In genomic region chr6:169296170-169296569, GRCh38 we compare ENCODE assay signal across 23 cellular contexts. TPM values are rescaled to one million over a fixed set of nuclear protein-coding genes. Genes with fewer than 3 reads are reported as not detected.
"Had no signal": no experiment of that assay in that cellular context is flagged by ENCODE, and none has a peak within 500 bp of the region (broad histone marks: within the 10 kb centered on the region; RNA-seq: fewer than 3 reads in every experiment).

No MANE protein-coding gene starts in this region.

- H3K9me3 ChIP-seq: adrenal gland, ascending aorta, left ventricle myocardium inferior, right atrium auricular region, thoracic aorta had no signal

- H3K27ac Mint-ChIP-seq: activated CD4-positive, alpha-beta T cell treated with anti-CD3 and anti-CD28 coated beads, Interleukin-2, amount 10 ng/mL, durations not matched to agents 24 days and 14 days; activated naive CD4-positive, alpha-beta T cell treated with anti-CD3 and anti-CD28 coated beads, Interleukin-2, amount 50 U/mL, for 72 hours; immature natural killer cell; natural killer cell treated with Interleukin-12 subunit alpha and Interleukin-12 subunit beta and Interleukin-15 and Interleukin-18, amount 100 ng/mL, for 72 hours; progenitor cell of endocrine pancreas; type B pancreatic cell had no signal

- H2AFZ ChIP-seq: hepatocyte had no signal

- H3K36me3 Mint-ChIP-seq: activated naive CD4-positive, alpha-beta T cell treated with anti-CD3 and anti-CD28 coated beads, Interleukin-2, amount 50 U/mL, for 72 hours; immature natural killer cell; natural killer cell treated with Interleukin-12 subunit alpha and Interleukin-12 subunit beta and Interleukin-15 and Interleukin-18, amount 100 ng/mL, for 72 hours; type B pancreatic cell had no signal

- H3K27me3 ChIP-seq: adrenal gland, ascending aorta, brain microvascular endothelial cell, hepatocyte, right atrium auricular region had no signal

- H3K9me3 Mint-ChIP-seq: activated naive CD4-positive, alpha-beta T cell treated with anti-CD3 and anti-CD28 coated beads, Interleukin-2, amount 50 U/mL, for 72 hours; central memory CD8-positive, alpha-beta T cell; immature natural killer cell; natural killer cell treated with Interleukin-12 subunit alpha and Interleukin-12 subunit beta and Interleukin-15 and Interleukin-18, amount 100 ng/mL, for 72 hours had no signal

- ATAC-seq: activated CD4-positive, CD25-positive, alpha-beta regulatory T cell treated with anti-CD3 and anti-CD28 coated beads, Interleukin-2, amount 50 U/mL, for 24 hours; activated naive CD4-positive, alpha-beta T cell treated with anti-CD3 and anti-CD28 coated beads, Interleukin-2, amount 50 U/mL, for 72 hours; natural killer cell treated with Interleukin-12 subunit alpha and Interleukin-12 subunit beta and Interleukin-15 and Interleukin-18, amount 100 ng/mL, for 72 hours had no signal

- H3K4me3 Mint-ChIP-seq: activated CD4-positive, alpha-beta T cell treated with anti-CD3 and anti-CD28 coated beads, Interleukin-2, amount 10 ng/mL, durations not matched to agents 24 days and 14 days; central memory CD8-positive, alpha-beta T cell; immature natural killer cell; natural killer cell treated with Interleukin-12 subunit alpha and Interleukin-12 subunit beta and Interleukin-15 and Interleukin-18, amount 100 ng/mL, for 72 hours; type B pancreatic cell had no signal

- H3K4me1 Mint-ChIP-seq: activated CD4-positive, alpha-beta T cell treated with anti-CD3 and anti-CD28 coated beads, Interleukin-2, amount 10 ng/mL, durations not matched to agents 24 days and 14 days; central memory CD8-positive, alpha-beta T cell; immature natural killer cell had no signal

- H3K4me2 ChIP-seq: hepatocyte had no signal

- H3K27me3 Mint-ChIP-seq: activated CD4-positive, alpha-beta T cell treated with anti-CD3 and anti-CD28 coated beads, Interleukin-2, amount 10 ng/mL, durations not matched to agents 24 days and 14 days; progenitor cell of endocrine pancreas; type B pancreatic cell had no signal

- H3K27ac ChIP-seq: adrenal gland, ascending aorta, brain microvascular endothelial cell, coronary artery, hepatocyte, left ventricle myocardium inferior, right atrium auricular region, thoracic aorta had no signal

- H3K4me1 ChIP-seq: ascending aorta, right atrium auricular region had no signal

- H3K4me3 ChIP-seq: adrenal gland, ascending aorta, coronary artery, hepatocyte, left ventricle myocardium inferior, right atrium auricular region, thoracic aorta had no signal

- H3K36me3 ChIP-seq: adrenal gland, ascending aorta, brain microvascular endothelial cell, left ventricle myocardium inferior, right atrium auricular region, thoracic aorta had no signal

- DNase-seq: activated T-cell treated with anti-CD3 and anti-CD28 coated beads, Interleukin-2, amount 50 U/mL, for 1 hour; adrenal gland; brain microvascular endothelial cell; foreskin melanocyte; glutamatergic neuron; immature natural killer cell; left ventricle myocardium inferior; midbrain; stimulated activated CD4-positive, alpha-beta T cell treated with anti-CD3 and anti-CD28 coated beads, Interleukin-4, amount 100 ng/mL, for 24 hours; stimulated activated naive CD4-positive, alpha-beta T cell treated with Interleukin-2 at 50 U/mL for 16 hours had no signal

RNA-seq across cellular contexts. Expression of gene THBS2, which starts 42.5 kb away (rescaled TPM):
- total RNA-seq: activated CD4-positive, alpha-beta T cell treated with anti-CD3 and anti-CD28 coated beads, Interleukin-2, amount 10 ng/mL, durations not matched to agents 24 days and 14 days; activated naive CD4-positive, alpha-beta T cell treated with anti-CD3 and anti-CD28 coated beads, Interleukin-2, amount 50 U/mL, for 72 hours; natural killer cell treated with Interleukin-12 subunit alpha and Interleukin-12 subunit beta and Interleukin-15 and Interleukin-18, amount 100 ng/mL, for 72 hours; progenitor cell of endocrine pancreas; T-helper 2 cell treated with Interferon-gamma antibody and Interleukin-4, amounts not matched to agents 100 ng/mL and 5 ng/mL, for 36 hours had no signal
